22 cellular contexts compared by ENCODE assay signal in genomic region chr17:78678711-78679110, GRCh38.
DNase-seq lines count a peak whose midpoint lies in the region; ATAC-seq and TF ChIP-seq lines count a peak whose summit lies in the region.
"Had no signal": no experiment of that assay in that cellular context is flagged by ENCODE, and none has a peak within 500 bp of the region (broad histone marks: within the 10 kb centered on the region; RNA-seq: fewer than 3 reads in every experiment).

No MANE protein-coding gene starts in this region.

- peaks cover 46% of the 10 kb centered on the region for H3K36me3 Mint-ChIP-seq in stimulated activated naive CD8-positive, alpha-beta T cell treated with anti-CD3 and anti-CD28 coated beads, Interleukin-15, Interleukin-2, amounts not matched to agents 100 ng/mL and 50 ng/mL, for 24 hours (ENCODE audit: low read depth)
- peaks cover 87% of the 10 kb centered on the region for H3K36me3 Mint-ChIP-seq in central memory CD8-positive, alpha-beta T cell (ENCODE audit: insufficient read depth)
- H3K36me3 Mint-ChIP-seq in naive B cell (peaks cover 8 to 14% of the 10 kb centered on the region in 2 donors), HFFc6 (ENCODE audit: low read depth) (peaks cover 20% of the 10 kb centered on the region)

- ATAC-seq in stimulated activated naive CD8-positive, alpha-beta T cell treated with anti-CD3 and anti-CD28 coated beads, Interleukin-15, Interleukin-2, amounts not matched to agents 100 U/mL and 50 U/mL, for 24 hours: no peak
- ATAC-seq in central memory CD8-positive, alpha-beta T cell (replicated peaks; ENCODE audit: extremely low read depth, poor library complexity, severe bottlenecking): no peak
- ATAC-seq in naive B cell (ENCODE audit: low read depth in 2 of 2): no peak
- no peak for ATAC-seq in upper lobe of right lung
- ATAC-seq: HCT116, heart right ventricle, right lobe of liver had no signal

- no peaks in the 10 kb centered on the region for H3K9me3 ChIP-seq in upper lobe of right lung
- H3K9me3 ChIP-seq: heart right ventricle, right lobe of liver, tibial nerve had no signal

- intact Hi-C loops in upper lobe of right lung (cut with DNase I): no loop called here

- no peaks in the 10 kb centered on the region for H3K9me3 Mint-ChIP-seq in stimulated activated naive CD8-positive, alpha-beta T cell treated with anti-CD3 and anti-CD28 coated beads, Interleukin-15, Interleukin-2, amounts not matched to agents 100 ng/mL and 50 ng/mL, for 24 hours
- no peaks in the 10 kb centered on the region for H3K9me3 Mint-ChIP-seq in central memory CD8-positive, alpha-beta T cell
- H3K9me3 Mint-ChIP-seq in naive B cell (no peaks in the 10 kb centered on the region), HFFc6 (no peaks in the 10 kb centered on the region)
- H3K9me3 Mint-ChIP-seq: CD8-positive, alpha-beta memory T cell; nephron had no signal

- H3K4me3 ChIP-seq in upper lobe of right lung: no peak overlapping the region
- H3K4me3 ChIP-seq: heart right ventricle, right lobe of liver, tibial nerve had no signal

- DNase-seq in stimulated activated naive CD8-positive, alpha-beta T cell treated with anti-CD3 and anti-CD28 coated beads, Interleukin-15, Interleukin-2, amounts not matched to agents 100 U/mL and 50 U/mL, for 24 hours: no peak
- no peak for DNase-seq in central memory CD8-positive, alpha-beta T cell (ENCODE audit: low spot score in 2 of 2)
- DNase-seq in naive B cell: no peak
- peak; percentile 32 for DNase-seq in upper lobe of right lung
- no peak for DNase-seq in activated CD4-positive, alpha-beta T cell treated with anti-CD3 and anti-CD28 coated beads for 4 hours
- no peak for DNase-seq in HFFc6
- DNase-seq in cerebellar nuclear complex (lab: John Stamatoyannopoulos, UW): no peak
- DNase-seq: activated gamma-delta T cell; CD8-positive, alpha-beta memory T cell; effector CD8-positive, alpha-beta T cell; erythroblast; heart right ventricle; Karpas-422; NCI-H187 treated with DMSO at 0.1 percent for 48 hours; NCI-H69; right lobe of liver; WERI-Rb-1 had no signal

- peaks cover 3% of the 10 kb centered on the region for H3K4me1 Mint-ChIP-seq in stimulated activated naive CD8-positive, alpha-beta T cell treated with anti-CD3 and anti-CD28 coated beads, Interleukin-15, Interleukin-2, amounts not matched to agents 100 ng/mL and 50 ng/mL, for 24 hours (ENCODE audit: low read depth)
- H3K4me1 Mint-ChIP-seq in central memory CD8-positive, alpha-beta T cell: peaks cover 7% of the 10 kb centered on the region
- peaks cover 2 to 15% (median 6%) of the 10 kb centered on the region in 3 donors for H3K4me1 Mint-ChIP-seq in naive B cell
- H3K4me1 Mint-ChIP-seq in HFFc6 (ENCODE audit: low read depth): peaks cover 24% of the 10 kb centered on the region

- H3K4me1 ChIP-seq in upper lobe of right lung: no peaks in the 10 kb centered on the region
- H3K4me1 ChIP-seq: heart right ventricle, right lobe of liver, tibial nerve had no signal

- TF ChIP-seq CTCF in upper lobe of right lung (IDR thresholded peaks at IDR 0.05): no peak
- no peak for TF ChIP-seq CTCF in HFFc6 (IDR thresholded peaks at IDR 0.05)

- H3K27me3 Mint-ChIP-seq in stimulated activated naive CD8-positive, alpha-beta T cell treated with anti-CD3 and anti-CD28 coated beads, Interleukin-15, Interleukin-2, amounts not matched to agents 100 ng/mL and 50 ng/mL, for 24 hours: no peaks in the 10 kb centered on the region
- H3K27me3 Mint-ChIP-seq in central memory CD8-positive, alpha-beta T cell: no peaks in the 10 kb centered on the region
- H3K27me3 Mint-ChIP-seq in naive B cell (no peaks in the 10 kb centered on the region), HFFc6 (ENCODE audit: insufficient read depth) (0 out of 2 replicates have a peak, but pooled peaks cover 1% of the 10 kb centered on the region)
- H3K27me3 Mint-ChIP-seq: CD8-positive, alpha-beta memory T cell had no signal

- peak overlapping the region; percentile 45 for H3K27ac Mint-ChIP-seq in stimulated activated naive CD8-positive, alpha-beta T cell treated with anti-CD3 and anti-CD28 coated beads, Interleukin-15, Interleukin-2, amounts not matched to agents 100 ng/mL and 50 ng/mL, for 24 hours
- H3K27ac Mint-ChIP-seq in central memory CD8-positive, alpha-beta T cell (ENCODE audit: low read depth): peak overlapping the region; percentile 37
- H3K27ac Mint-ChIP-seq in naive B cell (peak overlapping the region in 4 of 6 donors; percentile 43 to 64 (median 52)), HFFc6 (no peak overlapping the region)
- H3K27ac Mint-ChIP-seq: nephron had no signal

- H3K27ac ChIP-seq in upper lobe of right lung: no peak overlapping the region
- H3K27ac ChIP-seq: heart right ventricle, HL-60, right lobe of liver, tibial nerve, WERI-Rb-1 had no signal

- H3K27me3 ChIP-seq in upper lobe of right lung: no peaks in the 10 kb centered on the region
- H3K27me3 ChIP-seq: heart right ventricle, right lobe of liver, tibial nerve had no signal

- H3K36me3 ChIP-seq in upper lobe of right lung: peaks cover 82% of the 10 kb centered on the region

- H3K4me3 Mint-ChIP-seq in stimulated activated naive CD8-positive, alpha-beta T cell treated with anti-CD3 and anti-CD28 coated beads, Interleukin-15, Interleukin-2, amounts not matched to agents 100 ng/mL and 50 ng/mL, for 24 hours: no peak overlapping the region
- H3K4me3 Mint-ChIP-seq in central memory CD8-positive, alpha-beta T cell: peak overlapping the region; percentile 20
- H3K4me3 Mint-ChIP-seq in naive B cell (peak overlapping the region in 1 of 8 donors; percentile 42), HFFc6 (no peak overlapping the region)
- H3K4me3 Mint-ChIP-seq: CD8-positive, alpha-beta memory T cell; nephron had no signal
